In the genomic region with DNA sequence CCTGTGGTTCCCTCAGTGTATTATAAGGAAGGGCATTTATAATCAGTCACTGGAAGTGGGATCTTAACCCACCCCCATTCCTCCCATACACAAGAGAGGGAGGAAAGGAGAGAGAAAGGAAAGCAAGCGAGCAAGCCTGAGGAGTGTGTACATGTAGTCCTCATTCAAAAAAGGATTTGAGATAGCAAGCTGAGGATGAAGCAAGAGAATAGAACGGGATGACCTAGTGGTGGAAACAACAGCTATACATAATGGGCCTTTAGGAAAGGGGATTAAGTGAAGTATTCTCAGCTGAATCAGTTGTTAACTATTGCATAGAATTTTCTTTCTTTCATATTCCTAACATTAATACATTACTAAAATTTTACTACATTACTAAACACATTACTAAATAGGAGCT, we compare ENCODE assay signal across 8 cellular contexts.
"Had no signal": no experiment of that assay in that cellular context is flagged by ENCODE, and none has a peak within 500 bp of the region (broad histone marks: within the 10 kb centered on the region; RNA-seq: fewer than 3 reads in every experiment).

No MANE protein-coding gene starts in this region.

- DNase-seq: GM23248, GOT3, H7, HCEC 1CT, IMR-90, KG1 had no signal

- H3K4me3 ChIP-seq: GM23248, K562 had no signal

- FAIRE-seq: HTR-8/SVneo, K562 had no signal

- H3K9ac ChIP-seq: GM23248 had no signal

- H2AFZ ChIP-seq: GM23248 had no signal

- ATAC-seq: K562 had no signal

- H3K27ac ChIP-seq: GM23248 had no signal
